ENCODE assay signal across 12 cellular contexts in genomic region chr9:121319394-121319780, GRCh38. TPM values are rescaled to one million over a fixed set of nuclear protein-coding genes. Genes with fewer than 3 reads are reported as not detected.
DNase-seq lines count a peak whose midpoint lies in the region; ATAC-seq, FAIRE-seq and TF ChIP-seq lines count a peak whose summit lies in the region.
"Had no signal": no experiment of that assay in that cellular context is flagged by ENCODE, and none has a peak within 500 bp of the region (broad histone marks: within the 10 kb centered on the region; RNA-seq: fewer than 3 reads in every experiment).

No MANE protein-coding gene starts in this region.

- H3K9me3 ChIP-seq in AG04450 (ENCODE audit: control insufficient read depth, insufficient read depth, low read length) (peaks cover 7% of the 10 kb centered on the region), astrocyte (ENCODE audit: insufficient read depth, low read depth, low read length) (no peaks in the 10 kb centered on the region), mesenchymal stem cell (ENCODE audit: control insufficient read depth, low read length) (no peaks in the 10 kb centered on the region)
- H3K9me3 ChIP-seq: mucosa of descending colon, Peyer's patch had no signal

- H3K27me3 Mint-ChIP-seq in astrocyte (ENCODE audit: low read depth, unreplicated experiment) = no peaks in the 10 kb centered on the region
- H3K27me3 Mint-ChIP-seq in activated naive CD8-positive, alpha-beta T cell treated with anti-CD3 and anti-CD28 coated beads for 36 hours = no peaks in the 10 kb centered on the region
- H3K27me3 Mint-ChIP-seq: CD8-positive, alpha-beta memory T cell had no signal

- POLR2A ChIA-PET in AG04450 (lab: Yijun Ruan, JAX) = interaction anchor here (0.6 to 2.0 kb wide), 5 partner anchors 41 to 121 kb away, joined by 3 to 10 read pairs (median 4); no protein-coding TSS in a partner anchor

- no peak overlapping the region for H3K14ac ChIP-seq in mesenchymal stem cell (ENCODE audit: low read length in 2 of 2)

- CTCF ChIA-PET in AG04450 (lab: Charles Lee) = interaction anchor here (0.7 to 4.9 kb wide), 64 partner anchors 8 to 333 kb away, joined by 3 to 202 read pairs (median 6); no protein-coding TSS in a partner anchor

- H3K4me3 ChIP-seq in AG04450 (ENCODE audit: low read depth, low read length) = no peak overlapping the region
- no peak overlapping the region for H3K4me3 ChIP-seq in astrocyte (ENCODE audit: insufficient read depth, low read depth, low read length)
- no peak overlapping the region for H3K4me3 ChIP-seq in mesenchymal stem cell (ENCODE audit: insufficient read depth in 1 of 2, low read depth in 1 of 2, low read length in 2 of 2)
- H3K4me3 ChIP-seq: GM23338, mucosa of descending colon, Peyer's patch had no signal

- no peaks in the 10 kb centered on the region for H3K79me2 ChIP-seq in astrocyte (ENCODE audit: insufficient read depth, low read length)

- H3K23ac ChIP-seq in mesenchymal stem cell (ENCODE audit: low read length in 2 of 2) = no peak overlapping the region

- H2BK15ac ChIP-seq in mesenchymal stem cell (ENCODE audit: low read depth, poor library complexity, severe bottlenecking) = no peak overlapping the region

- H2BK5ac ChIP-seq in mesenchymal stem cell (ENCODE audit: low read depth, low read length, poor library complexity, severe bottlenecking) = no peak overlapping the region

- no peak overlapping the region for H3K9ac ChIP-seq in astrocyte (ENCODE audit: low read length)
- H3K9ac ChIP-seq in mesenchymal stem cell (ENCODE audit: low read length) = peak overlapping the region; percentile 54

- H2AK5ac ChIP-seq in mesenchymal stem cell (ENCODE audit: low read length, severe bottlenecking) = no peak overlapping the region

- peaks cover 24% of the 10 kb centered on the region for H3K36me3 Mint-ChIP-seq in astrocyte (ENCODE audit: low read depth, unreplicated experiment)
- peaks cover 7% of the 10 kb centered on the region for H3K36me3 Mint-ChIP-seq in stimulated activated effector memory CD8-positive, alpha-beta T cell treated with anti-CD3 and anti-CD28 coated beads, Interleukin-12 subunit alpha, Interleukin-12 subunit beta, amount 100 ng/mL, for 72 hours
- H3K36me3 Mint-ChIP-seq in activated naive CD8-positive, alpha-beta T cell treated with anti-CD3 and anti-CD28 coated beads for 36 hours = no peaks in the 10 kb centered on the region

- no peak overlapping the region for H4K91ac ChIP-seq in mesenchymal stem cell (ENCODE audit: low read length)

- peaks cover 16% of the 10 kb centered on the region for H3K4me1 ChIP-seq in astrocyte (ENCODE audit: insufficient read depth, low read length)
- H3K4me1 ChIP-seq in mesenchymal stem cell (ENCODE audit: control insufficient read depth, insufficient read depth, low read depth, low read length) = peaks cover 14% of the 10 kb centered on the region

- DNase-seq in AG04450 (ENCODE audit: low read depth, low spot score) (no peak), astrocyte (ENCODE audit: low read depth) (no peak), mesenchymal stem cell (no peak), Ammon's horn (ENCODE audit: low spot score) (no peak), amygdala (lab: John Stamatoyannopoulos, UW) (no peak)
- no peak for DNase-seq in stimulated activated effector memory CD8-positive, alpha-beta T cell treated with anti-CD3 and anti-CD28 coated beads, Interleukin-12 subunit alpha, Interleukin-12 subunit beta, amount 100 ng/mL, for 72 hours (ENCODE audit: low spot score in 2 of 2)
- DNase-seq in activated naive CD8-positive, alpha-beta T cell treated with anti-CD3 and anti-CD28 coated beads for 36 hours = no peak

- H3K4me2 ChIP-seq in astrocyte (ENCODE audit: low read length) (no peak overlapping the region), mesenchymal stem cell (ENCODE audit: low read length, poor library complexity, severe bottlenecking) (no peak overlapping the region)
- H3K4me2 ChIP-seq: GM23338 had no signal

- H3K79me1 ChIP-seq in mesenchymal stem cell (replicated peaks; ENCODE audit: low read length, poor library complexity, severe bottlenecking) = peaks cover 12% of the 10 kb centered on the region

- H2AFZ ChIP-seq in astrocyte (ENCODE audit: low read depth, low read length) (no peak overlapping the region), mesenchymal stem cell (ENCODE audit: low read depth, low read length) (no peak overlapping the region)
- H2AFZ ChIP-seq: GM23338 had no signal

- no peaks in the 10 kb centered on the region for H4K20me1 ChIP-seq in astrocyte (ENCODE audit: insufficient read depth, low read length)

- H3K4me1 Mint-ChIP-seq in astrocyte (ENCODE audit: low read depth, unreplicated experiment) = peaks cover 11% of the 10 kb centered on the region
- H3K4me1 Mint-ChIP-seq in stimulated activated effector memory CD8-positive, alpha-beta T cell treated with anti-CD3 and anti-CD28 coated beads, Interleukin-12 subunit alpha, Interleukin-12 subunit beta, amount 100 ng/mL, for 72 hours = peaks cover 28% of the 10 kb centered on the region
- peaks cover 8% of the 10 kb centered on the region for H3K4me1 Mint-ChIP-seq in activated naive CD8-positive, alpha-beta T cell treated with anti-CD3 and anti-CD28 coated beads for 36 hours
- H3K4me1 Mint-ChIP-seq: GM23338 had no signal

- H3K27ac ChIP-seq in AG04450 (ENCODE audit: low read depth, low read length) (peak overlapping the region; percentile 47), astrocyte (ENCODE audit: low read depth, low read length) (no peak overlapping the region), mesenchymal stem cell (ENCODE audit: low read length, poor library complexity, severe bottlenecking) (peak overlapping the region; percentile 77)

- H3K9me3 Mint-ChIP-seq in astrocyte (ENCODE audit: unreplicated experiment) = no peaks in the 10 kb centered on the region
- no peaks in the 10 kb centered on the region for H3K9me3 Mint-ChIP-seq in stimulated activated effector memory CD8-positive, alpha-beta T cell treated with anti-CD3 and anti-CD28 coated beads, Interleukin-12 subunit alpha, Interleukin-12 subunit beta, amount 100 ng/mL, for 72 hours
- H3K9me3 Mint-ChIP-seq in activated naive CD8-positive, alpha-beta T cell treated with anti-CD3 and anti-CD28 coated beads for 36 hours = no peaks in the 10 kb centered on the region
- H3K9me3 Mint-ChIP-seq: CD8-positive, alpha-beta memory T cell; GM23338 had no signal

- no peak overlapping the region for H4K8ac ChIP-seq in mesenchymal stem cell (ENCODE audit: low read length)

- no peak overlapping the region for H2BK12ac ChIP-seq in mesenchymal stem cell (ENCODE audit: low read length in 2 of 2)

- H3K18ac ChIP-seq in mesenchymal stem cell (ENCODE audit: low read depth in 1 of 2, low read length in 2 of 2) = no peak overlapping the region

- ATAC-seq in stimulated activated effector memory CD8-positive, alpha-beta T cell treated with anti-CD3 and anti-CD28 coated beads, Interleukin-12 subunit alpha, Interleukin-12 subunit beta, amount 100 ng/mL, for 72 hours = no peak
- no peak for ATAC-seq in GM18502 (IDR thresholded peaks at IDR 0.05; ENCODE audit: poor library complexity, unreplicated experiment)

- H3K36me3 ChIP-seq in astrocyte (ENCODE audit: insufficient read depth, low read length) (peaks cover 34% of the 10 kb centered on the region), mesenchymal stem cell (ENCODE audit: control insufficient read depth in 1 of 2, insufficient read depth in 2 of 2, low read depth in 1 of 2, low read length in 2 of 2) (peaks cover 55 to 85% of the 10 kb centered on the region in 2 experiments)

- TF ChIP-seq CTCF in AG04450 (IDR thresholded peaks at IDR 0.05; ENCODE audit: low read depth, low read length) = no peak
- TF ChIP-seq CTCF in astrocyte (IDR thresholded peaks at IDR 0.05; ENCODE audit: insufficient read depth, low read depth, low read length) = no peak

- H3K4ac ChIP-seq in mesenchymal stem cell (ENCODE audit: low read depth in 1 of 2, low read length in 2 of 2) = no peak overlapping the region

- no peak overlapping the region for H3K4me3 Mint-ChIP-seq in astrocyte (ENCODE audit: unreplicated experiment)
- no peak overlapping the region for H3K4me3 Mint-ChIP-seq in stimulated activated effector memory CD8-positive, alpha-beta T cell treated with anti-CD3 and anti-CD28 coated beads, Interleukin-12 subunit alpha, Interleukin-12 subunit beta, amount 100 ng/mL, for 72 hours
- H3K4me3 Mint-ChIP-seq in activated naive CD8-positive, alpha-beta T cell treated with anti-CD3 and anti-CD28 coated beads for 36 hours = no peak overlapping the region
- H3K4me3 Mint-ChIP-seq: GM23338 had no signal

- no peak for FAIRE-seq in astrocyte (lab: Jason Lieb, UNC)

- peak overlapping the region; percentile 53 for H3K27ac Mint-ChIP-seq in astrocyte (ENCODE audit: unreplicated experiment)
- peak overlapping the region; percentile 14 for H3K27ac Mint-ChIP-seq in stimulated activated effector memory CD8-positive, alpha-beta T cell treated with anti-CD3 and anti-CD28 coated beads, Interleukin-12 subunit alpha, Interleukin-12 subunit beta, amount 100 ng/mL, for 72 hours
- no peak overlapping the region for H3K27ac Mint-ChIP-seq in activated naive CD8-positive, alpha-beta T cell treated with anti-CD3 and anti-CD28 coated beads for 36 hours
- H3K27ac Mint-ChIP-seq: GM23338 had no signal

- H3K27me3 ChIP-seq in AG04450 (ENCODE audit: control insufficient read depth, insufficient read depth, low read length) (no peaks in the 10 kb centered on the region), astrocyte (ENCODE audit: insufficient read depth, low read length) (no peaks in the 10 kb centered on the region), mesenchymal stem cell (ENCODE audit: control insufficient read depth in 1 of 2, insufficient read depth in 1 of 2, low read length in 2 of 2) (no peaks in the 10 kb centered on the region)
- H3K27me3 ChIP-seq: Peyer's patch had no signal

- H2BK120ac ChIP-seq in mesenchymal stem cell (ENCODE audit: low read depth, low read length) = no peak overlapping the region

- 86% methylated on average over 3 of the region's 5 CpGs for WGBS in mesenchymal stem cell

RNA-seq across cellular contexts. Expression of gene STOM, which starts 50.7 kb away (rescaled TPM):
- 405 and 510 TPM in 2 replicates for polyA plus RNA-seq in AG04450 (2011; rRNA removed)
- polyA minus RNA-seq in AG04450 (2011; rRNA and poly(A)+ RNA removed) = 192 and 228 TPM in 2 replicates
- 8.7 and 10.3 TPM in 2 replicates for total RNA-seq in astrocyte
- 298 TPM for polyA plus RNA-seq in mesenchymal stem cell (2013, experiment 1 of 2)
- polyA plus RNA-seq in mesenchymal stem cell (2013, experiment 2 of 2) = 315 TPM
- total RNA-seq in activated naive CD8-positive, alpha-beta T cell treated with anti-CD3 and anti-CD28 coated beads for 36 hours = 10 to 100 TPM; 36.0 to 36.3 TPM

RNA-seq across cellular contexts. Expression of gene GSN, which starts 51.4 kb away (rescaled TPM):
- polyA plus RNA-seq in AG04450 (2011; rRNA removed) = 421 and 565 TPM in 2 replicates
- 513 and 805 TPM in 2 replicates for polyA minus RNA-seq in AG04450 (2011; rRNA and poly(A)+ RNA removed)
- 260 and 357 TPM in 2 replicates for total RNA-seq in astrocyte
- polyA plus RNA-seq in mesenchymal stem cell (2013, experiment 1 of 2) = 196 TPM
- 192 TPM for polyA plus RNA-seq in mesenchymal stem cell (2013, experiment 2 of 2)
- 1 to 10 TPM; 1.7 to 1.8 TPM for total RNA-seq in activated naive CD8-positive, alpha-beta T cell treated with anti-CD3 and anti-CD28 coated beads for 36 hours

Comparison
In these comparisons a context has a peak if more than half of its experiments do, and no peak if none do; other contexts are left out.
1. RNA of gene GSN, which starts 51.4 kb away (total RNA-seq): 260 to 357 TPM in astrocyte; 1.7 to 1.8 TPM in activated naive CD8-positive, alpha-beta T cell treated with anti-CD3 and anti-CD28 coated beads for 36 hours; every median in the first group is over 10 times any median in the second.